Comparison of ENCODE assay signal across 8 cellular contexts in the genomic region with DNA sequence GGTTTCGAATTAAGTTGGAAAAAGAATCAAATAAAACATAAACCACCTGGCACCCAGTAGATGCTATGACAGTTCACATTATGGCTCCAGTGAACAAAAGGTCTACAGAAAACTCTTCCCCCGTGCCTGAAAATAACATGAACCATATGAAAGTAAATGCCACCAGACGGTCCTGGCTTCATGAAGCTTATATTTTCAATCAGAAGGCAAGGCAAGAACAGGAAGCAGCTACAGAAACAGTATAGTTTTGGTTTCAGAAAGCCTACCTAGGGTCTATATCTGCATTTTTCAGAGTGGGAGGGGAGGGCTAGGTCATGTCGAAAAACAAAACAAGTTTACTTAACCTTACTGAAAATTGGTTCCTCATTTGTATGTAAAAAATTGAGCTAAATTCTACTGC. TPM values are rescaled to one million over a fixed set of nuclear protein-coding genes. Genes with fewer than 3 reads are reported as not detected.
DNase-seq lines count a peak whose midpoint lies in the region; ATAC-seq and TF ChIP-seq lines count a peak whose summit lies in the region.

No MANE protein-coding gene starts in this region.

- peaks cover 68% of the 10 kb centered on the region for H3K4me1 ChIP-seq in left ventricle myocardium inferior
- H3K4me1 ChIP-seq in endodermal cell (ENCODE audit: control insufficient read depth, insufficient read depth, low read length) = no peaks in the 10 kb centered on the region

- H3K9ac ChIP-seq in endodermal cell (ENCODE audit: extremely low read depth, low read length, poor library complexity, severe bottlenecking) = no peak overlapping the region

- ATAC-seq in left cardiac atrium = no peak
- ATAC-seq in HG02852 (IDR thresholded peaks at IDR 0.05; ENCODE audit: unreplicated experiment) = peak; percentile 84
- peak; percentile 68 for ATAC-seq in stimulated activated naive CD8-positive, alpha-beta T cell treated with anti-CD3 and anti-CD28 coated beads, Interleukin-15, amount 100 ng/mL, for 72 hours

- H3K4me1 Mint-ChIP-seq in stimulated activated naive CD8-positive, alpha-beta T cell treated with anti-CD3 and anti-CD28 coated beads, Interleukin-15, amount 100 ng/mL, for 72 hours = peaks cover 70% of the 10 kb centered on the region
- H3K4me1 Mint-ChIP-seq in endodermal cell = peaks cover 14% of the 10 kb centered on the region

- H3K27me3 Mint-ChIP-seq in stimulated activated naive CD8-positive, alpha-beta T cell treated with anti-CD3 and anti-CD28 coated beads, Interleukin-15, amount 100 ng/mL, for 72 hours = no peaks in the 10 kb centered on the region
- no peaks in the 10 kb centered on the region for H3K27me3 Mint-ChIP-seq in endodermal cell (ENCODE audit: insufficient read depth)

- H3K36me3 Mint-ChIP-seq in endodermal cell (ENCODE audit: low read depth) = no peaks in the 10 kb centered on the region

- H3K9me3 ChIP-seq in left ventricle myocardium inferior (replicated peaks) (no peaks in the 10 kb centered on the region), endodermal cell (ENCODE audit: control insufficient read depth, low read length) (no peaks in the 10 kb centered on the region)

- H3K27ac Mint-ChIP-seq in stimulated activated naive CD8-positive, alpha-beta T cell treated with anti-CD3 and anti-CD28 coated beads, Interleukin-15, amount 100 ng/mL, for 72 hours = peak overlapping the region; percentile 9 to 70
- H3K27ac Mint-ChIP-seq in endodermal cell = no peak overlapping the region

- DNase-seq in left ventricle myocardium inferior (no peak), left cardiac atrium (no peak), NOMO-1 treated with dmso at 0.1 percent for 144 hours (lab: John Stamatoyannopoulos, UW; ENCODE audit: unreplicated experiment) (peak; percentile 33), kidney glomerular epithelial cell (lab: John Stamatoyannopoulos, UW) (no peak), endodermal cell (no peak), DMS 273 treated with DMSO at 0.1 percent for 48 hours (lab: John Stamatoyannopoulos, UW) (no peak)
- no peak for DNase-seq in stimulated activated naive CD8-positive, alpha-beta T cell treated with anti-CD3 and anti-CD28 coated beads, Interleukin-15, amount 100 ng/mL, for 72 hours

- H3K4me3 ChIP-seq in left ventricle myocardium inferior (no peak overlapping the region), endodermal cell (ENCODE audit: low read length) (no peak overlapping the region)

- H3K27ac ChIP-seq in left ventricle myocardium inferior (replicated peaks) = peak overlapping the region; percentile 60
- no peak overlapping the region for H3K27ac ChIP-seq in endodermal cell (ENCODE audit: low read depth, low read length)

- H3K36me3 ChIP-seq in left ventricle myocardium inferior = no peaks in the 10 kb centered on the region
- no peaks in the 10 kb centered on the region for H3K36me3 ChIP-seq in endodermal cell (ENCODE audit: control insufficient read depth, insufficient read depth, low read length)

- H3K27me3 ChIP-seq in left ventricle myocardium inferior (ENCODE audit: low read depth) (no peaks in the 10 kb centered on the region), endodermal cell (ENCODE audit: control insufficient read depth, insufficient read depth, low read length, poor library complexity, severe bottlenecking) (no peaks in the 10 kb centered on the region)

- TF ChIP-seq CTCF in left ventricle myocardium inferior (IDR thresholded peaks at IDR 0.05; ENCODE audit: borderline replicate concordance) = no peak
- no peak for TF ChIP-seq CTCF in endodermal cell (conservative IDR thresholded peaks at IDR 0.05)

- H3K4me3 Mint-ChIP-seq in stimulated activated naive CD8-positive, alpha-beta T cell treated with anti-CD3 and anti-CD28 coated beads, Interleukin-15, amount 100 ng/mL, for 72 hours = peak overlapping the region; percentile 74 to 93
- no peak overlapping the region for H3K4me3 Mint-ChIP-seq in endodermal cell

- H3K9me3 Mint-ChIP-seq in stimulated activated naive CD8-positive, alpha-beta T cell treated with anti-CD3 and anti-CD28 coated beads, Interleukin-15, amount 100 ng/mL, for 72 hours = peaks cover 0 to 4% of the 10 kb centered on the region in 2 donors
- H3K9me3 Mint-ChIP-seq in endodermal cell = no peaks in the 10 kb centered on the region

- WGBS in endodermal cell (ENCODE audit: insufficient coverage in 1 of 2, insufficient read length in 1 of 2), 2 experiments = 97 to 100% methylated on average over 3 to 4 of the region's 4 CpGs

- intact Hi-C loops in left ventricle myocardium inferior (cut with micrococcal nuclease) = loop anchor here (10.0 kb wide), 1 partner anchor 57 kb away; no protein-coding TSS in a partner anchor
- intact Hi-C loops in left cardiac atrium (cut with DNase I) = no loop called here

RNA-seq across cellular contexts. Expression of gene RAB30, which starts 9.8 kb away (rescaled TPM):
- total RNA-seq in left ventricle myocardium inferior (24.7 TPM), left cardiac atrium (10 to 100 TPM; 17.0 to 24.2 TPM), endodermal cell (10 to 100 TPM in 1 of 2 donors, 1 to 10 TPM in 1; 8.4 to 15.8 TPM)
- 10.8 TPM for polyA plus RNA-seq in endodermal cell (2013, experiment 1 of 2)
- 8.2 TPM for polyA plus RNA-seq in endodermal cell (2013, experiment 2 of 2)

Comparison
In these comparisons a context has a peak if more than half of its experiments do, and no peak if none do; other contexts are left out.
1. ATAC-seq: peak in HG02852 (single experiment) and stimulated activated naive CD8-positive, alpha-beta T cell treated with anti-CD3 and anti-CD28 coated beads, Interleukin-15, amount 100 ng/mL, for 72 hours (single experiment); none in left cardiac atrium (0 of 2).